In the genomic region with DNA sequence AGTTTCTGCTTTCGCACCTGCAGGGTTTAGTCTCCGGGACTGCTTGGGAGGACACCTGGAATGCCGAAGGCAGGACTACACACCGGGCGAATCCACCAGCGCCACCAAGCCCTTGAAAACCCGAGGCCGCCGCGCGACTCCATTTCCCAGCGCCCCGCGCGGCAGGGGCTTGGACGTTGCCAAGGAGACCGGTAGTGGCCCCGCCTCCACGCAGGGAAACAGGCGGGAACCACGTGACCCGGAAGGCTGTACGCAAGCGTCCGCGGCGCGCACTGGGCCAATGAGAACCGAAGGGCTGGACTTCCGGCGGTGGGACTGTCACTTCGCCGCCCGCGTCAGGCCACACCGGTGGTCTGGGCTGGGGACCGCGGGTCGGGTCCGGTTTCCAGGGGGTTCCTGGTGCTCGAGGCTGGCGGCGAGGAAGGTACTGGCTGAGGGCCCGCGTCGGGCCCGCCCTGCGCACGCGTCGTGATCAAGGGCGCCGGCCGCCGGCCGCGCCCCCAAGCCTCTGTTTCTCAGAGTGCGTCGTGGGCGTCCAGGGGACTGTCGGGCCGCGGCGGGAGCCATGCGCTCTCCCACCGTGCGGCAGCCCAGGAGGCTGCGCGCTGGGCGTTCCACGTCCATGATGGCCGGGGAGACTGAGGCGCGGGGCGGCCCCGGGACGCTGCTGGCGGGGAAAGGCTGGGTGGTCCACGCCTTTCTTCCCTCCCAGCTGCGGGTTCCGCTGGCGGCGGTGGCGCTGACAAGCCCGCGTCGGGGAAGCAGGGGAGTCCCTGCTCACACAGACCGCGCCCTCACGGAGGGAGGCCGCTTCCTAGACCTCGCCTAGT, we compare ENCODE assay signal across 8 cellular contexts. TPM values are rescaled to one million over a fixed set of nuclear protein-coding genes. Genes with fewer than 3 reads are reported as not detected.
DNase-seq lines count a peak whose midpoint lies in the region; ATAC-seq and TF ChIP-seq lines count a peak whose summit lies in the region.

A gene (plus strand): TSS at position 321 of the 830 bp plus-strand sequence. CDS start 2,106 bp downstream, outside the sequence.

- DNase-seq in BJ (ENCODE audit: low read depth) (peak; percentile 62), GM19240 (ENCODE audit: insufficient read length, low spot score) (peak; percentile 97), NCI-H526 (lab: John Stamatoyannopoulos, UW) (peak; percentile 88 to 99), colonic mucosa (peak; percentile 99), left kidney (ENCODE audit: low read depth, low spot score) (peak; percentile 99)
- peak; percentile 99 for DNase-seq in activated CD4-positive, alpha-beta T cell treated with anti-CD3 and anti-CD28 coated beads for 48 hours
- DNase-seq in stimulated activated CD4-positive, alpha-beta T cell treated with anti-CD3 and anti-CD28 coated beads, Interleukin-2, amount 100 ng/mL, for 24 hours, result peak; percentile 98 to 99

- H3K36me3 ChIP-seq in BJ (ENCODE audit: control insufficient read depth, insufficient read depth, low read length), result peaks cover 8% of the 10 kb centered on the region
- H3K36me3 ChIP-seq in colonic mucosa, result peaks cover 4% of the 10 kb centered on the region

- no peak for TF ChIP-seq CTCF in BJ (IDR thresholded peaks at IDR 0.05; ENCODE audit: insufficient read depth, low read depth, low read length)
- no peak for TF ChIP-seq CTCF in colonic mucosa (IDR thresholded peaks at IDR 0.05)

- H3K27me3 ChIP-seq in BJ (ENCODE audit: control insufficient read depth, insufficient read depth, low read length) (no peaks in the 10 kb centered on the region), colonic mucosa (no peaks in the 10 kb centered on the region)

- no peak within 1 kb of the TSS for H3K27ac ChIP-seq in colonic mucosa

- H3K9ac ChIP-seq in colonic mucosa (ENCODE audit: low read depth in 2 of 2, low read length in 2 of 2), result peak within 1 kb of the TSS; percentile 71 to 96

- ATAC-seq in HG03460 (IDR thresholded peaks at IDR 0.05; ENCODE audit: unreplicated experiment), result peak; percentile 80

- POLR2A ChIA-PET in BJ (lab: Charles Lee), result no interaction called here

- intact Hi-C loops in colonic mucosa (cut with DNase I), result no loop called here

- no peaks in the 10 kb centered on the region for H3K9me3 ChIP-seq in colonic mucosa

- peak within 1 kb of the TSS; percentile 73 for H3K4me3 ChIP-seq in BJ (ENCODE audit: low read depth, low read length)
- H3K4me3 ChIP-seq in colonic mucosa, result peak within 1 kb of the TSS; percentile 69

- CTCF ChIA-PET in BJ (lab: Yijun Ruan, JAX), result interaction anchor here (0.6 kb wide), 1 partner anchor 134 kb away, joined by 3 read pairs; no protein-coding TSS in a partner anchor

- H3K4me1 ChIP-seq in colonic mucosa, result no peaks in the 10 kb centered on the region

RNA-seq across cellular contexts. Expression of the gene that starts here (rescaled TPM):
- 3.6 and 4.4 TPM in 2 replicates for polyA plus RNA-seq in BJ (2011; rRNA removed)
- 6.9 and 7.3 TPM in 2 replicates for polyA minus RNA-seq in BJ (2011; rRNA and poly(A)+ RNA removed)
- total RNA-seq in colonic mucosa, result 10 to 100 TPM; 10.2 to 12.0 TPM
